ENCODE assay signal across 27 cellular contexts in the genomic region with DNA sequence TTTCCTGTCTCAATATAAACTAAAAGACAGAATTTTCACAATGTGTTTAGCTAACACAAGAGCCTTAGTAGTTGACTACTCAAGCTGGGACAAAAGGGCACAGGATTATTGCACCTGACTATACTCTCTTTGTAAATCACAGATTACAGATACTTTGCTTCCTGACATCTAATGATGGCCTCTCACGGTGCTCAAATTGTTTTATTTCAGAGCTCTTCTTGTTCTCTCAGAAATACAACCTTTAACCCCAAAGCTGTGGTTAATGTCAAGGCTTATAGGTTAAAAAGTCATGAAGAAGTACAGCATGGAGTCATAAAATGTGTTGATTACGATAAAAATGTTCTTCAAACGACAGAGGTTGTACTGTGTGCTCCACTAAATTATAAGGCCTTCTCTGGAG.
"Had no signal": no experiment of that assay in that cellular context is flagged by ENCODE, and none has a peak within 500 bp of the region (broad histone marks: within the 10 kb centered on the region; RNA-seq: fewer than 3 reads in every experiment).

No MANE protein-coding gene starts in this region.

- H3K4me3 ChIP-seq: MG63, SJSA1, SK-N-MC had no signal

- H3K27me3 ChIP-seq: MG63, SJSA1 had no signal

- FAIRE-seq: HepG2, RCC 7860 had no signal

- H3K27ac ChIP-seq: SJSA1, SK-N-MC had no signal

- H3K4me1 ChIP-seq: SJSA1 had no signal

- ATAC-seq: HepG2 had no signal

- H3K9me3 ChIP-seq: SJSA1 had no signal

- H3K36me3 ChIP-seq: MG63, SJSA1 had no signal

- DNase-seq: IMR-90; Karpas-422; KG1; MG63; NCI-H1092; NCI-H1105 treated with DMSO at 0.1 percent for 48 hours; NCI-H1417 treated with DMSO at 0.1 percent for 48 hours; NCI-H146; NCI-H1694 treated with DMSO at 0.1 percent for 48 hours; NCI-H1930; NCI-H2081; NCI-H2107; NCI-H2171; NCI-H226; NCI-H446; NCI-H510A; NCI-H524 treated with DMSO at 0.1 percent for 48 hours; NCI-H69; NCI-H774; NK-92 treated with Interleukin-12 subunit alpha and Interleukin-12 subunit beta, amount 100 ng/mL, for 24 hours; Right ventricle myocardium superior; RPMI8226; SIG-M5 had no signal
